Comparison of ENCODE assay signal across 8 cellular contexts in the genomic region with DNA sequence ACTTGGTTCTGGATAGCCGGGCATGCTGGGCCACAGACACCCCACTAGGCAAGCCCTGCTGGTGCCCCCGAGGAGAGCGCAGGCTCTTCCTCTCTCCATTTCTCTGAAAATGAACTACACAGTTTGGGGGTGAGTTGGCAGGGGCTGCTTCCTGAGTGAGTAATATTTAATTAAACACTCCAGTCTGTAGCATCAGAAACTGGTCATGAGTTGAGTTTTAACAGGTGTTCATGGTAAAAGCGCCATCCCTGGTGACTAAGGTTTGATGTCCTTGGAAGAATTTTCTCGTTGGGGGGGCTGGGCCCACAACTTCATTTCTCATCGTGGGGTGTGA. TPM values are rescaled to one million over a fixed set of nuclear protein-coding genes. Genes with fewer than 3 reads are reported as not detected.
DNase-seq lines count a peak whose midpoint lies in the region; ATAC-seq and TF ChIP-seq lines count a peak whose summit lies in the region.
"Had no signal": no experiment of that assay in that cellular context is flagged by ENCODE, and none has a peak within 500 bp of the region (broad histone marks: within the 10 kb centered on the region; RNA-seq: fewer than 3 reads in every experiment).

No MANE protein-coding gene starts in this region.

- peaks cover 0 to 4% of the 10 kb centered on the region in 2 donors for H3K36me3 ChIP-seq in gastroesophageal sphincter

- no peak overlapping the region for H3K27ac Mint-ChIP-seq in stimulated activated effector memory CD8-positive, alpha-beta T cell treated with anti-CD3 and anti-CD28 coated beads, Interleukin-12 subunit alpha, Interleukin-12 subunit beta, amount 100 ng/mL, for 72 hours
- H3K27ac Mint-ChIP-seq: natural killer cell treated with Interleukin-12 subunit alpha and Interleukin-12 subunit beta and Interleukin-15 and Interleukin-18, amount 100 ng/mL, for 72 hours had no signal

- H3K27ac ChIP-seq in gastroesophageal sphincter = peak overlapping the region; percentile 14 to 99 (median 96)

- peak overlapping the region; percentile 76 to 83 for H3K4me3 ChIP-seq in gastroesophageal sphincter

- peaks cover 0 to 84% (median 23%) of the 10 kb centered on the region in 3 donors for H3K4me1 ChIP-seq in gastroesophageal sphincter

- H3K27me3 ChIP-seq in gastroesophageal sphincter = no peaks in the 10 kb centered on the region

- ATAC-seq in SK-N-SH treated with all-trans-retinoic acid at 6 μM for 48 hours = peak; percentile 51
- ATAC-seq in gastroesophageal sphincter = peak; percentile 2
- peak; percentile 76 for ATAC-seq in stimulated activated effector memory CD8-positive, alpha-beta T cell treated with anti-CD3 and anti-CD28 coated beads, Interleukin-12 subunit alpha, Interleukin-12 subunit beta, amount 100 ng/mL, for 72 hours

- WGBS in gastroesophageal sphincter (ENCODE audit: low coverage in 1 of 2), 2 donors = 0% methylated on average over 1 of the region's 6 CpGs; no CpG with 5 or more reads in 1 of the 2 donors

- no peaks in the 10 kb centered on the region for H3K36me3 Mint-ChIP-seq in stimulated activated effector memory CD8-positive, alpha-beta T cell treated with anti-CD3 and anti-CD28 coated beads, Interleukin-12 subunit alpha, Interleukin-12 subunit beta, amount 100 ng/mL, for 72 hours
- H3K36me3 Mint-ChIP-seq: natural killer cell treated with Interleukin-12 subunit alpha and Interleukin-12 subunit beta and Interleukin-15 and Interleukin-18, amount 100 ng/mL, for 72 hours had no signal

- DNase-seq in H4 (ENCODE audit: low spot score) = peak; percentile 52
- DNase-seq in stimulated activated effector memory CD8-positive, alpha-beta T cell treated with anti-CD3 and anti-CD28 coated beads, Interleukin-12 subunit alpha, Interleukin-12 subunit beta, amount 100 ng/mL, for 72 hours (ENCODE audit: low spot score in 2 of 2) = peak in 1 of 2 donors; percentile 67
- no peak for DNase-seq in NCI-H146 (lab: John Stamatoyannopoulos, UW)
- no peak for DNase-seq in NCI-H446 treated with DMSO at 0.1 percent for 48 hours (lab: John Stamatoyannopoulos, UW)
- no peak for DNase-seq in NCI-H748 treated with DMSO at 0.1 percent for 48 hours (lab: John Stamatoyannopoulos, UW)

- TF ChIP-seq CTCF in gastroesophageal sphincter (IDR thresholded peaks at IDR 0.05) = no peak

- peaks cover 17% of the 10 kb centered on the region for H3K4me1 Mint-ChIP-seq in stimulated activated effector memory CD8-positive, alpha-beta T cell treated with anti-CD3 and anti-CD28 coated beads, Interleukin-12 subunit alpha, Interleukin-12 subunit beta, amount 100 ng/mL, for 72 hours

- no peaks in the 10 kb centered on the region for H3K9me3 ChIP-seq in gastroesophageal sphincter

- no peak for TF ChIP-seq EP300 in gastroesophageal sphincter (IDR thresholded peaks at IDR 0.05)

- no peak overlapping the region for H3K4me3 Mint-ChIP-seq in stimulated activated effector memory CD8-positive, alpha-beta T cell treated with anti-CD3 and anti-CD28 coated beads, Interleukin-12 subunit alpha, Interleukin-12 subunit beta, amount 100 ng/mL, for 72 hours
- H3K4me3 Mint-ChIP-seq: natural killer cell treated with Interleukin-12 subunit alpha and Interleukin-12 subunit beta and Interleukin-15 and Interleukin-18, amount 100 ng/mL, for 72 hours had no signal

- H3K9me3 Mint-ChIP-seq in stimulated activated effector memory CD8-positive, alpha-beta T cell treated with anti-CD3 and anti-CD28 coated beads, Interleukin-12 subunit alpha, Interleukin-12 subunit beta, amount 100 ng/mL, for 72 hours = no peaks in the 10 kb centered on the region
- H3K9me3 Mint-ChIP-seq: natural killer cell treated with Interleukin-12 subunit alpha and Interleukin-12 subunit beta and Interleukin-15 and Interleukin-18, amount 100 ng/mL, for 72 hours had no signal

- peak in 1 of 2 donors; percentile 25 for TF ChIP-seq POLR2A in gastroesophageal sphincter (IDR thresholded peaks at IDR 0.05)

TF ChIP-seq in SK-N-SH treated with all-trans-retinoic acid at 6 μM for 48 hours, 23 proteins besides CTCF, POLR2A, EP300 and RAD21:
- TF ChIP-seq, protein P1, sequence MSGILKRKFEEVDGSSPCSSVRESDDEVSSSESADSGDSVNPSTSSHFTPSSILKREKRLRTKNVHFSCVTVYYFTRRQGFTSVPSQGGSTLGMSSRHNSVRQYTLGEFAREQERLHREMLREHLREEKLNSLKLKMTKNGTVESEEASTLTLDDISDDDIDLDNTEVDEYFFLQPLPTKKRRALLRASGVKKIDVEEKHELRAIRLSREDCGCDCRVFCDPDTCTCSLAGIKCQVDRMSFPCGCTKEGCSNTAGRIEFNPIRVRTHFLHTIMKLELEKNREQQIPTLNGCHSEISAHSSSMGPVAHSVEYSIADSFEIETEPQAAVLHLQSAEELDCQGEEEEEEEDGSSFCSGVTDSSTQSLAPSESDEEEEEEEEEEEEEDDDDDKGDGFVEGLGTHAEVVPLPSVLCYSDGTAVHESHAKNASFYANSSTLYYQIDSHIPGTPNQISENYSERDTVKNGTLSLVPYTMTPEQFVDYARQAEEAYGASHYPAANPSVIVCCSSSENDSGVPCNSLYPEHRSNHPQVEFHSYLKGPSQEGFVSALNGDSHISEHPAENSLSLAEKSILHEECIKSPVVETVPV (CRISPR knock-in tag; IDR thresholded peaks at IDR 0.05) = no peak
- TF ChIP-seq BACH2 (CRISPR knock-in tag; IDR thresholded peaks at IDR 0.05; ENCODE audit: borderline replicate concordance) (no peak), ARNTL (CRISPR knock-in tag; IDR thresholded peaks at IDR 0.05; ENCODE audit: borderline replicate concordance, low read depth) (no peak), OSR1 (CRISPR knock-in tag; IDR thresholded peaks at IDR 0.05) (no peak), ZNF565 (CRISPR knock-in tag; conservative IDR thresholded peaks at IDR 0.05; ENCODE audit: low read depth) (no peak), TCF4 (CRISPR knock-in tag; IDR thresholded peaks at IDR 0.05; ENCODE audit: borderline replicate concordance) (no peak), TOX (CRISPR knock-in tag; IDR thresholded peaks at IDR 0.05; ENCODE audit: borderline replicate concordance) (no peak), CSDC2 (CRISPR knock-in tag; IDR thresholded peaks at IDR 0.05) (no peak), ISL1 (CRISPR knock-in tag; IDR thresholded peaks at IDR 0.05) (no peak), ZNF8 (CRISPR knock-in tag; IDR thresholded peaks at IDR 0.05) (no peak), ZNF70 (CRISPR knock-in tag; IDR thresholded peaks at IDR 0.05) (no peak)
- TF ChIP-seq, protein P2, sequence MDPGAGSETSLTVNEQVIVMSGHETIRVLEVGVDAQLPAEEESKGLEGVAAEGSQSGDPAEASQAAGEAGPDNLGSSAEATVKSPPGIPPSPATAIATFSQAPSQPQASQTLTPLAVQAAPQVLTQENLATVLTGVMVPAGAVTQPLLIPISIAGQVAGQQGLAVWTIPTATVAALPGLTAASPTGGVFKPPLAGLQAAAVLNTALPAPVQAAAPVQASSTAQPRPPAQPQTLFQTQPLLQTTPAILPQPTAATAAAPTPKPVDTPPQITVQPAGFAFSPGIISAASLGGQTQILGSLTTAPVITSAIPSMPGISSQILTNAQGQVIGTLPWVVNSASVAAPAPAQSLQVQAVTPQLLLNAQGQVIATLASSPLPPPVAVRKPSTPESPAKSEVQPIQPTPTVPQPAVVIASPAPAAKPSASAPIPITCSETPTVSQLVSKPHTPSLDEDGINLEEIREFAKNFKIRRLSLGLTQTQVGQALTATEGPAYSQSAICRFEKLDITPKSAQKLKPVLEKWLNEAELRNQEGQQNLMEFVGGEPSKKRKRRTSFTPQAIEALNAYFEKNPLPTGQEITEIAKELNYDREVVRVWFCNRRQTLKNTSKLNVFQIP (CRISPR knock-in tag; IDR thresholded peaks at IDR 0.05; ENCODE audit: borderline replicate concordance, low read depth) = no peak
- TF ChIP-seq, protein P3, sequence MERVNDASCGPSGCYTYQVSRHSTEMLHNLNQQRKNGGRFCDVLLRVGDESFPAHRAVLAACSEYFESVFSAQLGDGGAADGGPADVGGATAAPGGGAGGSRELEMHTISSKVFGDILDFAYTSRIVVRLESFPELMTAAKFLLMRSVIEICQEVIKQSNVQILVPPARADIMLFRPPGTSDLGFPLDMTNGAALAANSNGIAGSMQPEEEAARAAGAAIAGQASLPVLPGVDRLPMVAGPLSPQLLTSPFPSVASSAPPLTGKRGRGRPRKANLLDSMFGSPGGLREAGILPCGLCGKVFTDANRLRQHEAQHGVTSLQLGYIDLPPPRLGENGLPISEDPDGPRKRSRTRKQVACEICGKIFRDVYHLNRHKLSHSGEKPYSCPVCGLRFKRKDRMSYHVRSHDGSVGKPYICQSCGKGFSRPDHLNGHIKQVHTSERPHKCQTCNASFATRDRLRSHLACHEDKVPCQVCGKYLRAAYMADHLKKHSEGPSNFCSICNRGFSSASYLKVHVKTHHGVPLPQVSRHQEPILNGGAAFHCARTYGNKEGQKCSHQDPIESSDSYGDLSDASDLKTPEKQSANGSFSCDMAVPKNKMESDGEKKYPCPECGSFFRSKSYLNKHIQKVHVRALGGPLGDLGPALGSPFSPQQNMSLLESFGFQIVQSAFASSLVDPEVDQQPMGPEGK (CRISPR knock-in tag; IDR thresholded peaks at IDR 0.05; ENCODE audit: borderline replicate concordance) = no peak

RNA-seq across cellular contexts. Expression of a gene that starts 1.7 kb away (rescaled TPM):
- 10.6 and 12.2 TPM in 2 replicates for total RNA-seq in H4 (2014; rRNA removed; shearing (Covaris generic))
- total RNA-seq in gastroesophageal sphincter = 100 to 1,000 TPM in 2 of 4 donors, 10 to 100 TPM in 2; 56.3 to 111 (median 99.5) TPM

RNA-seq across cellular contexts. Expression of a gene that starts 59.8 kb away (rescaled TPM):
- total RNA-seq in H4 (2014; rRNA removed; shearing (Covaris generic)) = 10.0 and 10.3 TPM in 2 replicates
- total RNA-seq in gastroesophageal sphincter = 10 to 100 TPM; 27.0 to 62.2 (median 44.0) TPM

Comparison
In these comparisons a context has a peak if more than half of its experiments do, and no peak if none do; other contexts are left out.
1. ATAC-seq: peak in every context shown above with its lines; median percentile 76 in stimulated activated effector memory CD8-positive, alpha-beta T cell treated with anti-CD3 and anti-CD28 coated beads, Interleukin-12 subunit alpha, Interleukin-12 subunit beta, amount 100 ng/mL, for 72 hours; 51 in SK-N-SH treated with all-trans-retinoic acid at 6 μM for 48 hours; 2 in gastroesophageal sphincter.